8 cellular contexts compared by ENCODE assay signal in genomic region chr2:190343500-190344274, GRCh38. TPM values are rescaled to one million over a fixed set of nuclear protein-coding genes. Genes with fewer than 3 reads are reported as not detected.
DNase-seq lines count a peak whose midpoint lies in the region; ATAC-seq and TF ChIP-seq lines count a peak whose summit lies in the region.

Gene INPP1, plus strand, starts transcription at chr2:190343589. Its CDS starts 16,514 bp downstream, at chr2:190360103.

- H3K9me3 ChIP-seq in adrenal gland (replicated peaks in 1 of 3) = no peaks in the 10 kb centered on the region
- no peaks in the 10 kb centered on the region for H3K9me3 ChIP-seq in ovary

- TF ChIP-seq CTCF in HL-60 (IDR thresholded peaks at IDR 0.05; ENCODE audit: insufficient read depth, low read length) (no peak), adrenal gland (IDR thresholded peaks at IDR 0.05) (no peak), ovary (IDR thresholded peaks at IDR 0.05) (no peak)

- peak; percentile 64 for ATAC-seq in GM21381 (IDR thresholded peaks at IDR 0.05; ENCODE audit: unreplicated experiment)
- peak; percentile 84 for ATAC-seq in SK-N-SH treated with all-trans-retinoic acid at 6 μM for 48 hours
- ATAC-seq in Right ventricle myocardium superior (ENCODE audit: poor library complexity) = peak; percentile 88

- peak within 1 kb of the TSS; percentile 49 for H3K4me3 ChIP-seq in HL-60 (replicated peaks; ENCODE audit: insufficient read depth, low read length)
- peak within 1 kb of the TSS; percentile 42 to 87 (median 63) for H3K4me3 ChIP-seq in adrenal gland
- H3K4me3 ChIP-seq in ovary = peak within 1 kb of the TSS; percentile 86

- peak; percentile 86 for DNase-seq in ELR (ENCODE audit: low read depth)
- DNase-seq in HL-60 (ENCODE audit: low read depth in 1 of 2, low spot score in 1 of 2) = peak; percentile 74 to 91
- peak; percentile 70 to 88 (median 82) for DNase-seq in adrenal gland
- DNase-seq in Right ventricle myocardium superior = peak; percentile 84
- DNase-seq in ovary = peak; percentile 62 to 79 (median 75)
- DNase-seq in middle frontal gyrus (ENCODE audit: extremely low spot score, low spot score) = no peak

- intact Hi-C loops in adrenal gland (cut with DNase I) = no loop called here
- intact Hi-C loops in Right ventricle myocardium superior (cut with DNase I) = no loop called here
- intact Hi-C loops in ovary (cut with DNase I) = no loop called here

- peak; percentile 33 to 71 for TF ChIP-seq POLR2A in adrenal gland (IDR thresholded peaks at IDR 0.05)
- peak; percentile 72 for TF ChIP-seq POLR2A in ovary (IDR thresholded peaks at IDR 0.05)

- no peaks in the 10 kb centered on the region for H3K27me3 ChIP-seq in HL-60 (ENCODE audit: insufficient read depth, poor library complexity, severe bottlenecking)
- H3K27me3 ChIP-seq in adrenal gland = no peaks in the 10 kb centered on the region
- H3K27me3 ChIP-seq in ovary = no peaks in the 10 kb centered on the region

- 0 to 1% (median 0%) methylated on average over 17 to 103 of the region's 103 CpGs for WGBS in adrenal gland, 4 donors
- 0 to 1% (median 1%) methylated on average over 69 to 103 of the region's 103 CpGs for WGBS in ovary, 3 donors

- TF ChIP-seq EP300 in ovary (IDR thresholded peaks at IDR 0.05) = no peak

- H3K4me1 ChIP-seq in adrenal gland (replicated peaks in 1 of 2) = peaks cover 6 to 27% of the 10 kb centered on the region in 2 donors
- no peaks in the 10 kb centered on the region for H3K4me1 ChIP-seq in ovary (ENCODE audit: insufficient read depth)

- H3K27ac ChIP-seq in HL-60 (replicated peaks) (peak within 1 kb of the TSS; percentile 59), adrenal gland (peak within 1 kb of the TSS; percentile 72 to 99 (median 95)), ovary (peak within 1 kb of the TSS; percentile 75 to 82)

- H3K36me3 ChIP-seq in adrenal gland (replicated peaks in 1 of 2) = no peaks in the 10 kb centered on the region
- H3K36me3 ChIP-seq in ovary = no peaks in the 10 kb centered on the region

TF ChIP-seq in SK-N-SH treated with all-trans-retinoic acid at 6 μM for 48 hours, 23 proteins besides CTCF, POLR2A, EP300 and RAD21:
- TF ChIP-seq ZFP3 (CRISPR knock-in tag; IDR thresholded peaks at IDR 0.05) (0 out of 2 replicates have a peak, but pooled peaks have one; percentile 13), CSDC2 (CRISPR knock-in tag; IDR thresholded peaks at IDR 0.05) (no peak)
TF ChIP-seq in SK-N-SH treated with all-trans-retinoic acid at 6 μM for 48 hours: peak in this region for 1.

RNA-seq across cellular contexts. Expression of gene INPP1, which starts in this region (rescaled TPM):
- total RNA-seq in adrenal gland = 10 to 100 TPM; 18.8 to 65.0 (median 43.2) TPM
- polyA plus RNA-seq in adrenal gland = 10 to 100 TPM; 62.0 to 74.1 (median 65.3) TPM
- total RNA-seq in Right ventricle myocardium superior = 17.6 TPM
- total RNA-seq in ovary = 10 to 100 TPM in 5 of 7 donors, 1 to 10 TPM in 2; 3.5 to 29.0 (median 12.2) TPM
- 10 to 100 TPM; 12.7 to 51.2 TPM for polyA plus RNA-seq in ovary
